1 cellular context compared by ENCODE assay signal in genomic region chr12:49219417-49220026, GRCh38.
TF ChIP-seq lines count a peak whose summit lies in the region.

No MANE protein-coding gene starts in this region.

TF ChIP-seq in IMR-90, 13 proteins besides CTCF, POLR2A, EP300 and RAD21:
- TF ChIP-seq MXI1 (IDR thresholded peaks at IDR 0.05; ENCODE audit: borderline replicate concordance, low read depth, low read length) (no peak), CHD1 (IDR thresholded peaks at IDR 0.05; ENCODE audit: low read depth, low read length) (no peak), NFE2L2 (IDR thresholded peaks at IDR 0.05; ENCODE audit: low read depth, low read length) (no peak), MAZ (IDR thresholded peaks at IDR 0.05; ENCODE audit: borderline replicate concordance, low read depth, low read length) (no peak)
TF ChIP-seq in IMR-90: peak in this region for 0.
